In the genomic region with DNA sequence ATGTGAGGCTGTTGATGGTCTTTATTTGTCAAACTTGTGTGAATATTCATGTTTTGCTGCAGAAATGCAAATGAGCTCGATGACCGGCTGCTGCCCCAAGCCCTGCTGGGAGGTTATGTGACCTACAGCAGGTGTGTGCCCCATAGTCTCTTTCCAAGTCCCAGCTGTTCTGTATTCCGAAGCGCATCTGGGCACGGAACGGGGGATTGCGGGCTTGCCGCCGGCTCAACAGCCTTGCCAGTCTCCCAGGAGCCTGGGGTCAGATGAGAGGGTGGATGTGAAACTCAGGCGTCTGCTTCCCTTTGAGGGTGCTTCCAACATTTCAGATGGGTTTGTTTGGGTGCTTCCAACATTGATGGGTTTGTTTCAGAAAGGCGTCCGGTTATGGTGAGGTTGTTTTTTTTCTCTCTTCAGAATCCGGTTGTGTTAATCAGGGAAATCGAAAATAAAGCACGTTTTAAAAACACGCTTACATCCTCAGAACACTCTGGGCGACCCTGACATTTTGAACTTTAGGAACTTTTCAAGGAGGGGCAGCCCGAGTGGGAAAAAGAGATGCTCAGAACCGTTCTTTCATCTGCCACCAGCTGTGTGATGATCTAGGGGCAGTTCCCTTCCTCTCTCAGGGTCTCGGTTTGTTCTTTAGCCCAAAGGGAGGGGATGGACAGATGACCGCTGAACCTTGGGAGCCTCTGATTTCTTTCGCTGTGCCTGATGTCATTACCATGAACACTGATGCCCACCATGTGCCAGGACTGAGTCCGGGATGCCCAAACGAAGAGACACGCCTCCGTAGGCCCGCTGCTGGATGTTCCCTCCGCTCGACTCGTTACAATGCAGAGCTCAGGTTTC, we compare ENCODE assay signal across 8 cellular contexts. TPM values are rescaled to one million over a fixed set of nuclear protein-coding genes. Genes with fewer than 3 reads are reported as not detected.
DNase-seq lines count a peak whose midpoint lies in the region; ATAC-seq and TF ChIP-seq lines count a peak whose summit lies in the region.

No MANE protein-coding gene starts in this region.

- H2AFZ ChIP-seq in DND-41 (ENCODE audit: low read depth, low read length) (peak overlapping the region; percentile 75), osteoblast (ENCODE audit: low read length) (peak overlapping the region; percentile 76)

- no peaks in the 10 kb centered on the region for H3K9me3 ChIP-seq in DND-41 (ENCODE audit: insufficient read depth, low read length, severe bottlenecking)
- H3K9me3 ChIP-seq in osteoblast (ENCODE audit: low read depth, low read length), result no peaks in the 10 kb centered on the region
- H3K9me3 ChIP-seq in left lung, result no peaks in the 10 kb centered on the region

- H3K27me3 ChIP-seq in DND-41 (ENCODE audit: insufficient read depth, low read length, poor library complexity) (no peaks in the 10 kb centered on the region), osteoblast (ENCODE audit: insufficient read depth, low read length) (peaks cover 54% of the 10 kb centered on the region), left lung (peaks cover 48 to 78% of the 10 kb centered on the region in 2 donors)

- H3K4me3 ChIP-seq in DND-41 (ENCODE audit: low read depth in 1 of 2, low read length in 2 of 2), result peak overlapping the region in 1 of 2 experiments; percentile 51; a peak in 2 of 4 replicates
- peak overlapping the region; percentile 61 for H3K4me3 ChIP-seq in coronary artery
- H3K4me3 ChIP-seq in osteoblast (ENCODE audit: insufficient read depth, low read length), result peak overlapping the region; percentile 60
- peak overlapping the region in 1 of 2 donors; percentile 25 for H3K4me3 ChIP-seq in left lung

- ATAC-seq in DND-41 (ENCODE audit: insufficient read depth, low read depth) (no peak), HG02759 (IDR thresholded peaks at IDR 0.05; ENCODE audit: unreplicated experiment) (no peak), left lung (no peak)

- intact Hi-C loops in left lung (cut with DNase I), result no loop called here

- DNase-seq in DND-41, result no peak
- DNase-seq in NAMALWA (ENCODE audit: low spot score), result peak; percentile 60
- no peak for DNase-seq in coronary artery (ENCODE audit: low spot score)
- DNase-seq in osteoblast (ENCODE audit: insufficient read length, low spot score, missing footprints), result peak; percentile 85
- no peak for DNase-seq in activated gamma-delta T cell treated with Interleukin-2 at 50 U/mL for 16 hours
- no peak for DNase-seq in NCI-H1092 (lab: John Stamatoyannopoulos, UW)
- DNase-seq in left lung, result no peak

- H3K9ac ChIP-seq in DND-41 (ENCODE audit: low read depth, low read length), result peak overlapping the region; percentile 46

- no peaks in the 10 kb centered on the region for H3K36me3 ChIP-seq in DND-41 (ENCODE audit: insufficient read depth, low read length)
- no peaks in the 10 kb centered on the region for H3K36me3 ChIP-seq in osteoblast (ENCODE audit: insufficient read depth, low read length)
- H3K36me3 ChIP-seq in left lung, result no peaks in the 10 kb centered on the region

- TF ChIP-seq CTCF in DND-41 (IDR thresholded peaks at IDR 0.05; ENCODE audit: borderline replicate concordance, extremely low read depth, low read length, poor library complexity, severe bottlenecking) (no peak), coronary artery (IDR thresholded peaks at IDR 0.05) (no peak), osteoblast (IDR thresholded peaks at IDR 0.05; ENCODE audit: extremely low read depth, low read depth, low read length) (no peak), left lung (IDR thresholded peaks at IDR 0.05) (no peak)

- H3K4me2 ChIP-seq in DND-41 (ENCODE audit: insufficient read depth, low read length), result peak overlapping the region; percentile 83
- H3K4me2 ChIP-seq in osteoblast (ENCODE audit: insufficient read depth, low read length), result peak overlapping the region; percentile 87

- H3K4me1 ChIP-seq in DND-41 (ENCODE audit: insufficient read depth, low read length) (peaks cover 27% of the 10 kb centered on the region), osteoblast (ENCODE audit: insufficient read depth, low read length) (peaks cover 6% of the 10 kb centered on the region), left lung (peaks cover 23 to 61% of the 10 kb centered on the region in 2 donors)

- H4K20me1 ChIP-seq in DND-41 (ENCODE audit: insufficient read depth, low read length) (no peaks in the 10 kb centered on the region), osteoblast (ENCODE audit: insufficient read depth, low read length) (no peaks in the 10 kb centered on the region)

- H3K27ac ChIP-seq in DND-41 (ENCODE audit: low read length) (peak overlapping the region; percentile 58), coronary artery (no peak overlapping the region), osteoblast (ENCODE audit: low read depth, low read length) (no peak overlapping the region), left lung (no peak overlapping the region)

- H3K79me2 ChIP-seq in DND-41 (ENCODE audit: insufficient read depth, low read length) (no peaks in the 10 kb centered on the region), osteoblast (ENCODE audit: insufficient read depth, low read length) (no peaks in the 10 kb centered on the region)

RNA-seq across cellular contexts. Expression of a gene that starts 47.8 kb away (rescaled TPM):
- total RNA-seq in osteoblast (80.3 and 84.0 TPM in 2 replicates), left lung (10 to 100 TPM; 48.4 to 66.7 TPM)

Comparison
In these comparisons a context has a peak if more than half of its experiments do, and no peak if none do; other contexts are left out.
1. DNase-seq: peak in NAMALWA (single experiment) and osteoblast (single experiment); none in DND-41 (single experiment), coronary artery (single experiment), activated gamma-delta T cell treated with Interleukin-2 at 50 U/mL for 16 hours (single experiment), NCI-H1092 (single experiment) and left lung (0 of 2).